29 cellular contexts compared by ENCODE assay signal in the genomic region with DNA sequence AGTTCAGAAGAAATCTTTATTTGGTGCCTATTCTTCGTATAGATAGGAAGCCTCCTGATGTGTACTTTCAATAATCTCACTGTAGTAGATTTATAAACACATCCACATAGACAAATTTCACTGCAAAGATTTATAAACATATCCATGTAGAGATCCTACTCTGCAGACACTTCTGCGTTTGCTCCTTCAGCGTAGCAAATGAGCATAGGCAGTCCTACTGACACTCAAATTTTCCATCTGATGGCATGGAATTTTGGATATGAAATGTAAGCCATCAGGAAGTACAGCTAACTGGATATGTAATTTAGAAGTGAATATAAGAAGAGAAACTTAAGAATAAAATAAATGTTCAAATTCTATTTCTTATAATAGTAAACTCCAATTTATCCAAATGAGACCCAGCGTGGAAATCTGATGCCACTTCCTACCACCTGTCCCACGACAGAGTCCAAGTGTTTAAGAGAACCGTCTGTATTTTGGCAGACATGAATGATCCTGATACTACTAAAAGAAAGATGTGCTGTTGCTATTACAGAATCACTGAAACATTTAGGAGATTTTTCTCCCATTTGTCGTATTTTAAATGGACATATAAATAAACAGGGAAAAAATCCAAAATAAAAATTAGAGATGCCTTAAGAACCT.
"Had no signal": no experiment of that assay in that cellular context is flagged by ENCODE, and none has a peak within 500 bp of the region (broad histone marks: within the 10 kb centered on the region; RNA-seq: fewer than 3 reads in every experiment).

No MANE protein-coding gene starts in this region.

- H3K27me3 ChIP-seq: brain microvascular endothelial cell, heart right ventricle, hepatocyte had no signal

- H2AFZ ChIP-seq: hepatocyte had no signal

- H3K27me3 Mint-ChIP-seq: activated B cell treated with CpG ODN at 0.5 μM for 24 hours had no signal

- H3K4me3 Mint-ChIP-seq: activated B cell treated with CpG ODN at 0.5 μM for 24 hours; activated CD8-positive, alpha-beta T cell treated with anti-CD3 and anti-CD28 coated beads for 36 hours; activated naive CD8-positive, alpha-beta T cell; activated T-cell treated with anti-CD3 and anti-CD28 coated beads, Interleukin-2, amount 50 U/mL, for 4 hours; activated T-helper 17 cell treated with anti-CD3 and anti-CD28 coated beads, Interleukin-2, amount 50 U/mL, for 72 hours; central memory CD8-positive, alpha-beta T cell; T-helper 17 cell; T-helper 2 cell treated with Interferon-gamma antibody and Interleukin-4, amounts not matched to agents 5 μg/mL and 100 μg/mL, for 36 hours had no signal

- ATAC-seq: activated CD4-positive, CD25-positive, alpha-beta regulatory T cell treated with anti-CD3 and anti-CD28 coated beads, Interleukin-2, amount 50 U/mL, for 24 hours; activated CD8-positive, alpha-beta T cell treated with anti-CD3 and anti-CD28 coated beads for 36 hours; activated T-cell treated with anti-CD3 and anti-CD28 coated beads, Interleukin-2, amount 50 U/mL, for 4 hours; activated T-helper 17 cell treated with anti-CD3 and anti-CD28 coated beads, Interleukin-2, amount 50 U/mL, for 72 hours; T-helper 17 cell had no signal

- H3K27ac ChIP-seq: brain microvascular endothelial cell, epithelial cell of prostate, hepatocyte, WERI-Rb-1 had no signal

- H3K27ac Mint-ChIP-seq: activated B cell treated with CpG ODN at 0.5 μM for 24 hours; activated CD8-positive, alpha-beta T cell treated with anti-CD3 and anti-CD28 coated beads for 36 hours; activated naive CD8-positive, alpha-beta T cell; activated T-helper 17 cell treated with anti-CD3 and anti-CD28 coated beads, Interleukin-2, amount 50 U/mL, for 72 hours; T-helper 17 cell; T-helper 2 cell treated with Interferon-gamma antibody and Interleukin-4, amounts not matched to agents 5 μg/mL and 100 μg/mL, for 36 hours had no signal

- H3K4me1 Mint-ChIP-seq: activated B cell treated with CpG ODN at 0.5 μM for 24 hours; activated T-helper 17 cell treated with anti-CD3 and anti-CD28 coated beads, Interleukin-2, amount 50 U/mL, for 72 hours; central memory CD8-positive, alpha-beta T cell had no signal

- H3K4me3 ChIP-seq: heart right ventricle, hepatocyte had no signal

- H3K36me3 ChIP-seq: brain microvascular endothelial cell, heart right ventricle, WERI-Rb-1 had no signal

- H3K4me2 ChIP-seq: hepatocyte had no signal

- H3K36me3 Mint-ChIP-seq: activated naive CD8-positive, alpha-beta T cell had no signal

- H3K79me2 ChIP-seq: hepatocyte had no signal

- H3K9me3 Mint-ChIP-seq: activated CD8-positive, alpha-beta T cell treated with anti-CD3 and anti-CD28 coated beads for 36 hours; activated T-cell treated with anti-CD3 and anti-CD28 coated beads, Interleukin-2, amount 50 U/mL, for 4 hours; activated T-helper 17 cell treated with anti-CD3 and anti-CD28 coated beads, Interleukin-2, amount 50 U/mL, for 72 hours; central memory CD8-positive, alpha-beta T cell; T-helper 2 cell treated with Interferon-gamma antibody and Interleukin-4, amounts not matched to agents 5 μg/mL and 100 μg/mL, for 36 hours had no signal

- DNase-seq: activated B cell treated with CpG ODN at 0.5 μM for 24 hours; activated CD4-positive, alpha-beta T cell treated with anti-CD3 and anti-CD28 coated beads for 48 hours; activated CD4-positive, alpha-beta T cell treated with anti-CD3 and anti-CD28 coated beads, Interleukin-2, amount 50 U/mL, for 1 hour; activated CD4-positive, alpha-beta T cell treated with anti-CD3 and anti-CD28 coated beads, Interleukin-2, amount 50 U/mL, for 48 hours; activated CD8-positive, alpha-beta memory T cell treated with anti-CD3 and anti-CD28 coated beads for 24 hours; activated CD8-positive, alpha-beta T cell treated with anti-CD3 and anti-CD28 coated beads for 36 hours; activated effector memory CD4-positive, alpha-beta T cell treated with Interleukin-2 at 50 U/mL for 16 hours; activated gamma-delta T cell treated with Interleukin-2 at 50 U/mL for 16 hours; activated naive CD4-positive, alpha-beta T cell treated with anti-CD3 and anti-CD28 coated beads, Interleukin-2, amount 50 U/mL, for 16 hours; activated naive CD4-positive, alpha-beta T cell treated with Interleukin-2 at 50 U/mL for 16 hours; activated T-cell treated with anti-CD3 and anti-CD28 coated beads, Interleukin-2, amount 50 U/mL, for 4 hours; amniotic stem cell; anterior cingulate cortex; brain microvascular endothelial cell; cortex of kidney; dermis blood vessel endothelial cell; effector CD8-positive, alpha-beta T cell; foreskin fibroblast; T-helper 17 cell; T1000; WERI-Rb-1 had no signal
